In the genomic region with DNA sequence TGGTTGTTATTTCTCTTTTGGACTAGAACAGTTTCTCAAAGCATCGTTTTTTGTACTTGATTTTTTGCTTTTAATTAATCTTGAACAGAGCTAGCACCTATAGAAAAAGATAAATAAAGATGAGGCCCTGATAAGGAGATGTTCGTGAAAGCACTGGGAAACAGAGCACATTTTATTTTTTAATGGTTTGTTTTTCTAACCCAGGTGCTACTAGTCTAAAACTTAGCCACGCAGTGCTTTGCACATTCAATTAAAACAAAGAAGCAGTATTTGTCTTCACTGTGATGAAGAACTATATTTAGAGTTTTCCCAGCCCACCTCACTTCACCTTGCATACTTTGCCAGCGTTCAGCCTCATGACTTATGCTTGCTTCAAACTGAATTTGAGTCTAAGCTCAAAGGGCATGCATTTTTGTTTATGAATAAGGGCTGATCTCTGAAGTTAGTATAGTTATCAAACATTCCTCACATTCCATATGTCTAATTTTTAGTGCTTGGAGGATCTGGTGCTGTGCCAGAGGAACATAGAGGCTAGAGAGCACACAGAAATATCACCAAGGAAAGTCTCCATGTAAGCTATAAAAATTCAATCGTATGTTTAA, we compare ENCODE assay signal across 16 cellular contexts.
DNase-seq lines count a peak whose midpoint lies in the region; ATAC-seq and TF ChIP-seq lines count a peak whose summit lies in the region.
"Had no signal": no experiment of that assay in that cellular context is flagged by ENCODE, and none has a peak within 500 bp of the region (broad histone marks: within the 10 kb centered on the region; RNA-seq: fewer than 3 reads in every experiment).

No MANE protein-coding gene starts in this region.

- H4K20me1 ChIP-seq in HCT116 (ENCODE audit: insufficient read depth) = peaks cover 5% of the 10 kb centered on the region; the same call in 1 of the 2 replicates

- no peak for TF ChIP-seq EP300 in ovary (IDR thresholded peaks at IDR 0.05)

- H3K9me3 ChIP-seq in HCT116 (ENCODE audit: control insufficient read depth in 1 of 2, insufficient read depth in 1 of 2, low read depth in 1 of 2, low read length in 2 of 2) = no peaks in the 10 kb centered on the region
- no peaks in the 10 kb centered on the region for H3K9me3 ChIP-seq in adipocyte (ENCODE audit: control insufficient read depth, low read length)
- H3K9me3 ChIP-seq in ovary = no peaks in the 10 kb centered on the region
- H3K9me3 ChIP-seq: ascending aorta, tibial artery had no signal

- ATAC-seq in HCT116 (peak; percentile 25; the same call in 1 of the 2 replicates), GM18519 (IDR thresholded peaks at IDR 0.05; ENCODE audit: low FRiP score, unreplicated experiment) (no peak)
- ATAC-seq: naive thymus-derived CD4-positive, alpha-beta T cell had no signal

- H3K4me3 ChIP-seq in ACC112 (ENCODE audit: low read depth, low read length) = peak overlapping the region; percentile 13; the same call in 1 of the 2 replicates
- no peak overlapping the region for H3K4me3 ChIP-seq in HCT116 (replicated peaks in 1 of 2; ENCODE audit: low read depth in 1 of 2, low read length in 2 of 2)
- H3K4me3 ChIP-seq in adipocyte (ENCODE audit: low read length) = no peak overlapping the region
- no peak overlapping the region for H3K4me3 ChIP-seq in ovary
- H3K4me3 ChIP-seq: ascending aorta, tibial artery had no signal

- BruUV-seq in HCT116 (replicated peaks; lab: Mats Ljungman, UMichigan) = no TSS peak

- no peaks in the 10 kb centered on the region for H3K9me2 ChIP-seq in HCT116 (ENCODE audit: insufficient read depth)

- RAD21 ChIA-PET in HCT116 (lab: Charles Lee; ENCODE audit: low non-redundant PET in 1 of 2, low total read pairs in 2 of 2, uncharacterized antibody in 2 of 2, unreplicated experiment in 2 of 2) = no interaction called here

- POLR2A ChIA-PET in HCT116 (lab: Charles Lee) = no interaction called here

- DNase-seq in HCT116 (ENCODE audit: low read depth, low spot score) (no peak), adipocyte (ENCODE audit: low read depth) (peak; percentile 60), iris pigment epithelial cell (ENCODE audit: low read depth) (peak; percentile 65), cerebellar cortex (ENCODE audit: low spot score) (no peak), ovary (no peak), NCI-H128 (lab: John Stamatoyannopoulos, UW; ENCODE audit: unreplicated experiment) (no peak)
- DNase-seq: activated CD4-positive, alpha-beta T cell treated with anti-CD3 and anti-CD28 coated beads, Interleukin-2, amount 50 U/mL, for 48 hours; KBM-7; naive thymus-derived CD4-positive, alpha-beta T cell; NCI-H1436 treated with DMSO at 0.1 percent for 48 hours; NCI-H524 treated with DMSO at 0.1 percent for 48 hours; stimulated activated CD4-positive, alpha-beta T cell treated with anti-CD3 and anti-CD28 coated beads, Interleukin-2, amount 100 ng/mL, for 24 hours; tibial artery had no signal

- H3K4me1 ChIP-seq in ACC112 (ENCODE audit: control insufficient read depth, insufficient read depth, low read length, unreplicated experiment) (peaks cover 46% of the 10 kb centered on the region), HCT116 (ENCODE audit: control insufficient read depth in 1 of 2, insufficient read depth in 2 of 2, low read length in 2 of 2) (peaks cover 6 to 8% of the 10 kb centered on the region in 2 experiments; a peak in 3 of 4 replicates), adipocyte (ENCODE audit: control insufficient read depth, insufficient read depth, low read length) (peaks cover 22% of the 10 kb centered on the region), ovary (ENCODE audit: insufficient read depth) (peaks cover 14% of the 10 kb centered on the region)

- no peak overlapping the region for H3K4me2 ChIP-seq in HCT116 (ENCODE audit: low read length)

- 17 to 25% (median 18%) methylated on average over 5 of the region's 5 CpGs for WGBS in ovary, 3 donors

- H2AFZ ChIP-seq in ACC112 (ENCODE audit: low read length, unreplicated experiment) (no peak overlapping the region), HCT116 (ENCODE audit: low read depth, low read length, poor library complexity, severe bottlenecking) (no peak overlapping the region)

- H3K9ac ChIP-seq in HCT116 (ENCODE audit: low read length) (no peak overlapping the region), adipocyte (ENCODE audit: low read length) (no peak overlapping the region)

- no peaks in the 10 kb centered on the region for H3K36me3 ChIP-seq in ACC112 (ENCODE audit: insufficient read depth, low read length)
- no peaks in the 10 kb centered on the region for H3K36me3 ChIP-seq in HCT116 (ENCODE audit: control insufficient read depth in 1 of 2, insufficient read depth in 2 of 2, low read length in 2 of 2)
- H3K36me3 ChIP-seq in adipocyte (ENCODE audit: control insufficient read depth, insufficient read depth, low read length, severe bottlenecking) = no peaks in the 10 kb centered on the region
- H3K36me3 ChIP-seq in ovary = no peaks in the 10 kb centered on the region
- H3K36me3 ChIP-seq: ascending aorta, tibial artery had no signal

- intact Hi-C loops in HCT116 (cut with micrococcal nuclease) = no loop called here
- intact Hi-C loops in ovary (cut with DNase I) = no loop called here

- H3K79me2 ChIP-seq in ACC112 (ENCODE audit: control insufficient read depth, insufficient read depth, low read length, unreplicated experiment) = peaks cover 60% of the 10 kb centered on the region
- peaks cover 75% of the 10 kb centered on the region for H3K79me2 ChIP-seq in HCT116 (ENCODE audit: insufficient read depth, low read length)

- TF ChIP-seq CTCF in HCT116 (IDR thresholded peaks at IDR 0.05 in 2 of 3, conservative IDR thresholded peaks at IDR 0.05 in 1 of 3; ENCODE audit: borderline replicate concordance in 1 of 3, insufficient read depth in 1 of 3, low read depth in 2 of 3, low read length in 2 of 3) = no peak
- no peak for TF ChIP-seq CTCF in ovary (IDR thresholded peaks at IDR 0.05)

- H3K27ac ChIP-seq in ACC112 (ENCODE audit: low read depth, low read length) = no peak overlapping the region
- H3K27ac ChIP-seq in HCT116 (ENCODE audit: low read depth, low read length) = no peak overlapping the region
- H3K27ac ChIP-seq in ovary = no peak overlapping the region
- H3K27ac ChIP-seq: ascending aorta, tibial artery had no signal

- H3K27me3 ChIP-seq in ACC112 (ENCODE audit: insufficient read depth, low read length) (no peaks in the 10 kb centered on the region), HCT116 (ENCODE audit: insufficient read depth, low read length) (no peaks in the 10 kb centered on the region), adipocyte (replicated peaks; ENCODE audit: control insufficient read depth, insufficient read depth, low read length) (no peaks in the 10 kb centered on the region), ovary (no peaks in the 10 kb centered on the region)
- H3K27me3 ChIP-seq: ascending aorta, tibial artery had no signal

- TF ChIP-seq RAD21 in HCT116 (IDR thresholded peaks at IDR 0.05; ENCODE audit: low read depth) = no peak

- CTCF ChIA-PET in HCT116 (lab: Charles Lee) = no interaction called here

- TF ChIP-seq POLR2A in HCT116 (IDR thresholded peaks at IDR 0.05; ENCODE audit: borderline replicate concordance, extremely low read depth, insufficient read depth, insufficient read length) = no peak
- TF ChIP-seq POLR2A in ovary (IDR thresholded peaks at IDR 0.05) = no peak

TF ChIP-seq in HCT116, 20 proteins besides CTCF, POLR2A, EP300 and RAD21:
- TF ChIP-seq, protein P1, sequence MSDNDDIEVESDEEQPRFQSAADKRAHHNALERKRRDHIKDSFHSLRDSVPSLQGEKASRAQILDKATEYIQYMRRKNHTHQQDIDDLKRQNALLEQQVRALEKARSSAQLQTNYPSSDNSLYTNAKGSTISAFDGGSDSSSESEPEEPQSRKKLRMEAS (IDR thresholded peaks at IDR 0.05) = no peak
- TF ChIP-seq YY1 (IDR thresholded peaks at IDR 0.05; ENCODE audit: extremely low read depth, insufficient replicate concordance, low read depth, low read length) (no peak), FOSL1 (IDR thresholded peaks at IDR 0.05; ENCODE audit: low read depth) (no peak), CBX3 (IDR thresholded peaks at IDR 0.05; ENCODE audit: low read depth) (no peak), SIN3A (IDR thresholded peaks at IDR 0.05; ENCODE audit: low read depth) (no peak), EZH2phosphoT487 (IDR thresholded peaks at IDR 0.05; ENCODE audit: borderline replicate concordance) (no peak), ZFX (IDR thresholded peaks at IDR 0.05) (no peak), POLR2AphosphoS5 (IDR thresholded peaks at IDR 0.05; ENCODE audit: low read depth, low read length) (no peak)

Comparison
In these comparisons a context has a peak if more than half of its experiments do, and no peak if none do; other contexts are left out.
1. DNase-seq: peak in adipocyte (single experiment) and iris pigment epithelial cell (single experiment); none in HCT116 (single experiment), cerebellar cortex (single experiment), ovary (0 of 5) and NCI-H128 (single experiment).